ENCODE assay signal across 33 cellular contexts in the genomic region with DNA sequence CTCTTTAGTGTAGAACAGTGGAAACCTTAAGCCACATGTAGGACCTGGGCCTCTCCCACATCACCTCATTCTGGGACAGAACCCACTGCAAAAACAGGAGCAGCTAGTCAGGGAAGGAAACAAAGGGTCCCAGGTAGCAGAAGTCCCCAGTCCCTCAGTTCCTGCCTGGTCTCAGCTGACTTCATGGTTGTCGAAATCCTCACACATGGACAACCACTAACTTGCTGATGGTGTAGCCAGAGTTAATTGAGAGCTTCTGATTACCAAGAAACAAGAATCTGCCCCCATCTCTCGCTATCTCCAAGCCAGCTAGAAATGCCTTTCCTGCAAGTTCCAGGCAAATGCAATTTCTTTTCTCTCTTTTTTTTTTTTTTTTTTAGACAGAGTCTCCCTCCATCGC. TPM values are rescaled to one million over a fixed set of nuclear protein-coding genes. Genes with fewer than 3 reads are reported as not detected.
"Had no signal": no experiment of that assay in that cellular context is flagged by ENCODE, and none has a peak within 500 bp of the region (broad histone marks: within the 10 kb centered on the region; RNA-seq: fewer than 3 reads in every experiment).

No MANE protein-coding gene starts in this region.

- H3K27me3 ChIP-seq: sigmoid colon, testis had no signal

- H3K9me3 Mint-ChIP-seq: effector memory CD8-positive, alpha-beta T cell; mesothelial cell of epicardium; natural killer cell treated with Interleukin-12 subunit alpha and Interleukin-12 subunit beta and Interleukin-15 and Interleukin-18, amount 100 ng/mL, for 72 hours; stimulated activated effector memory CD8-positive, alpha-beta T cell treated with anti-CD3 and anti-CD28 coated beads, Interleukin-12 subunit alpha, Interleukin-12 subunit beta, amount 100 ng/mL, for 72 hours had no signal

- H3K36me3 ChIP-seq: esophagus squamous epithelium, heart right ventricle, neutrophil, prostate gland, sigmoid colon, tibial nerve, upper lobe of left lung had no signal

- H3K9me3 ChIP-seq: esophagus squamous epithelium, mucosa of descending colon, neutrophil, prostate gland, sigmoid colon, testis, tibial nerve, upper lobe of left lung had no signal

- H3K27me3 Mint-ChIP-seq: effector memory CD8-positive, alpha-beta T cell; natural killer cell treated with Interleukin-12 subunit alpha and Interleukin-12 subunit beta and Interleukin-15 and Interleukin-18, amount 100 ng/mL, for 72 hours had no signal

- H3K27ac ChIP-seq: esophagus squamous epithelium, heart right ventricle, neutrophil, prostate gland, sigmoid colon, testis, tibial nerve, upper lobe of left lung had no signal

- H3K4me1 ChIP-seq: prostate gland had no signal

- H3K36me3 Mint-ChIP-seq: mesothelial cell of epicardium; naive B cell; natural killer cell treated with Interleukin-12 subunit alpha and Interleukin-12 subunit beta and Interleukin-15 and Interleukin-18, amount 100 ng/mL, for 72 hours had no signal

- DNase-seq: cortex of kidney; effector memory CD8-positive, alpha-beta T cell; erythroblast; esophagus squamous epithelium; foreskin melanocyte; glutamatergic neuron; heart right ventricle; hippocampal formation; mucosa of descending colon; naive B cell; sigmoid colon; stimulated activated CD4-positive, alpha-beta T cell treated with anti-CD3 and anti-CD28 coated beads, Interleukin-2, amount 100 ng/mL, for 24 hours; stimulated activated CD4-positive, alpha-beta T cell treated with anti-CD3 and anti-CD28 coated beads, Interleukin-4, amount 100 ng/mL, for 24 hours; stimulated activated naive CD4-positive, alpha-beta T cell treated with Interleukin-2 at 50 U/mL for 16 hours; substantia nigra; testis; upper lobe of left lung had no signal

- ATAC-seq: effector memory CD8-positive, alpha-beta T cell; heart right ventricle; left lobe of liver; mucosa of descending colon; natural killer cell treated with Interleukin-12 subunit alpha and Interleukin-12 subunit beta and Interleukin-15 and Interleukin-18, amount 100 ng/mL, for 72 hours; right cardiac atrium; stimulated activated effector memory CD8-positive, alpha-beta T cell treated with anti-CD3 and anti-CD28 coated beads, Interleukin-12 subunit alpha, Interleukin-12 subunit beta, amount 100 ng/mL, for 72 hours had no signal

- H3K27ac Mint-ChIP-seq: effector memory CD8-positive, alpha-beta T cell; memory B cell; mesothelial cell of epicardium; naive B cell; natural killer cell treated with Interleukin-12 subunit alpha and Interleukin-12 subunit beta and Interleukin-15 and Interleukin-18, amount 100 ng/mL, for 72 hours; stimulated activated effector memory CD8-positive, alpha-beta T cell treated with anti-CD3 and anti-CD28 coated beads, Interleukin-12 subunit alpha, Interleukin-12 subunit beta, amount 100 ng/mL, for 72 hours had no signal

- H3K4me3 ChIP-seq: esophagus squamous epithelium, heart right ventricle, lung, mucosa of descending colon, prostate gland, sigmoid colon, testis, tibial nerve, upper lobe of left lung had no signal

- H3K4me3 Mint-ChIP-seq: effector memory CD8-positive, alpha-beta T cell; memory B cell; mesothelial cell of epicardium; naive B cell; natural killer cell treated with Interleukin-12 subunit alpha and Interleukin-12 subunit beta and Interleukin-15 and Interleukin-18, amount 100 ng/mL, for 72 hours; stimulated activated effector memory CD8-positive, alpha-beta T cell treated with anti-CD3 and anti-CD28 coated beads, Interleukin-12 subunit alpha, Interleukin-12 subunit beta, amount 100 ng/mL, for 72 hours had no signal

RNA-seq across cellular contexts. Expression of a gene that starts 3.6 kb away (rescaled TPM):
- total RNA-seq: dermis microvascular lymphatic vessel endothelial cell; esophagus squamous epithelium; heart right ventricle; left lobe of liver; liver; lung; mesothelial cell of epicardium; mucosa of descending colon; natural killer cell treated with Interleukin-12 subunit alpha and Interleukin-12 subunit beta and Interleukin-15 and Interleukin-18, amount 100 ng/mL, for 72 hours; neural crest cell; osteocyte; prostate gland; right cardiac atrium; testis; tibial nerve had no signal
- polyA plus RNA-seq: heart right ventricle, keratinocyte, liver, lung, right cardiac atrium, sigmoid colon had no signal

RNA-seq across cellular contexts. Expression of a gene that starts 18.1 kb away (rescaled TPM):
- total RNA-seq: dermis microvascular lymphatic vessel endothelial cell had no signal

RNA-seq across cellular contexts. Expression of a gene that starts 56.2 kb away (rescaled TPM):
- total RNA-seq: dermis microvascular lymphatic vessel endothelial cell, left lobe of liver, liver, skeletal muscle tissue had no signal
- polyA plus RNA-seq: keratinocyte, liver had no signal
